Comparison of ENCODE assay signal across 27 cellular contexts in genomic region chr10:131082201-131082850, GRCh38.
"Had no signal": no experiment of that assay in that cellular context is flagged by ENCODE, and none has a peak within 500 bp of the region (broad histone marks: within the 10 kb centered on the region; RNA-seq: fewer than 3 reads in every experiment).

No MANE protein-coding gene starts in this region.

- H3K36me3 ChIP-seq: ascending aorta, cardiac muscle cell, right atrium auricular region, stomach, suprapubic skin, tibial artery had no signal

- H3K27ac ChIP-seq: ascending aorta, cardiac muscle cell, coronary artery, dorsolateral prefrontal cortex, hepatocyte, parathyroid adenoma, right atrium auricular region, stomach, suprapubic skin, tibial artery had no signal

- H2AFZ ChIP-seq: hepatocyte, parathyroid adenoma had no signal

- H3K27ac Mint-ChIP-seq: activated CD8-positive, alpha-beta memory T cell treated with anti-CD3 and anti-CD28 coated beads, Interleukin-2, amount 10 ng/mL, durations not matched to agents 7 days and 5 days; stimulated activated effector memory CD8-positive, alpha-beta T cell treated with anti-CD3 and anti-CD28 coated beads, Interleukin-12 subunit alpha, Interleukin-12 subunit beta, amount 100 ng/mL, for 72 hours had no signal

- H3K4me3 ChIP-seq: ascending aorta, cardiac muscle cell, coronary artery, dorsolateral prefrontal cortex, hepatocyte, right atrium auricular region, stomach, suprapubic skin, tibial artery had no signal

- H3K27me3 Mint-ChIP-seq: activated naive CD8-positive, alpha-beta T cell treated with anti-CD3 and anti-CD28 coated beads, Interleukin-2, amount 10 ng/mL, durations not matched to agents 7 days and 5 days had no signal

- ATAC-seq: activated CD8-positive, alpha-beta memory T cell treated with anti-CD3 and anti-CD28 coated beads, Interleukin-2, amount 10 ng/mL, durations not matched to agents 7 days and 5 days; naive thymus-derived CD8-positive, alpha-beta T cell; stimulated activated effector memory CD8-positive, alpha-beta T cell treated with anti-CD3 and anti-CD28 coated beads, Interleukin-12 subunit alpha, Interleukin-12 subunit beta, amount 100 ng/mL, for 72 hours had no signal

- DNase-seq: activated CD4-positive, CD25-positive, alpha-beta regulatory T cell; activated CD8-positive, alpha-beta memory T cell treated with anti-CD3 and anti-CD28 coated beads, Interleukin-2, amount 10 ng/mL, durations not matched to agents 7 days and 5 days; activated CD8-positive, alpha-beta T cell treated with anti-CD3 and anti-CD28 coated beads, Interleukin-2, amount 10 ng/mL, durations not matched to agents 7 days and 5 days; activated naive CD4-positive, alpha-beta T cell treated with Interleukin-2 at 50 U/mL for 16 hours; activated naive CD8-positive, alpha-beta T cell treated with anti-CD3 and anti-CD28 coated beads, Interleukin-2, amount 10 ng/mL, durations not matched to agents 7 days and 5 days; effector memory CD4-positive, alpha-beta T cell; glutamatergic neuron; islet precursor cell; midbrain; naive thymus-derived CD8-positive, alpha-beta T cell; occipital lobe; stimulated activated CD4-positive, alpha-beta T cell treated with anti-CD3 and anti-CD28 coated beads, Interleukin-12 subunit alpha, Interleukin-12 subunit beta, amount 100 ng/mL, for 4 hours; stimulated activated CD4-positive, alpha-beta T cell treated with anti-CD3 and anti-CD28 coated beads, Interleukin-4, amount 100 ng/mL, for 24 hours; stomach had no signal

- H3K4me1 ChIP-seq: ascending aorta, parathyroid adenoma, right atrium auricular region, stomach, suprapubic skin had no signal

- H3K9ac ChIP-seq: parathyroid adenoma had no signal

- H3K4me2 ChIP-seq: hepatocyte had no signal

- H3K9me3 Mint-ChIP-seq: activated naive CD8-positive, alpha-beta T cell treated with anti-CD3 and anti-CD28 coated beads, Interleukin-2, amount 10 ng/mL, durations not matched to agents 7 days and 5 days; neural crest cell had no signal

- H3K27me3 ChIP-seq: ascending aorta, cardiac muscle cell, hepatocyte, right atrium auricular region, tibial artery had no signal

- H3K4me3 Mint-ChIP-seq: activated CD4-positive, alpha-beta T cell treated with anti-CD3 and anti-CD28 coated beads for 36 hours; activated CD8-positive, alpha-beta memory T cell treated with anti-CD3 and anti-CD28 coated beads, Interleukin-2, amount 10 ng/mL, durations not matched to agents 7 days and 5 days; activated CD8-positive, alpha-beta T cell treated with anti-CD3 and anti-CD28 coated beads, Interleukin-2, amount 10 ng/mL, durations not matched to agents 7 days and 5 days; brain; neural crest cell; stimulated activated effector memory CD8-positive, alpha-beta T cell treated with anti-CD3 and anti-CD28 coated beads, Interleukin-12 subunit alpha, Interleukin-12 subunit beta, amount 100 ng/mL, for 72 hours had no signal

- H3K36me3 Mint-ChIP-seq: activated CD8-positive, alpha-beta memory T cell treated with anti-CD3 and anti-CD28 coated beads, Interleukin-2, amount 10 ng/mL, durations not matched to agents 7 days and 5 days; activated naive CD8-positive, alpha-beta T cell treated with anti-CD3 and anti-CD28 coated beads, Interleukin-2, amount 10 ng/mL, durations not matched to agents 7 days and 5 days; brain; naive thymus-derived CD8-positive, alpha-beta T cell; stimulated activated effector memory CD8-positive, alpha-beta T cell treated with anti-CD3 and anti-CD28 coated beads, Interleukin-12 subunit alpha, Interleukin-12 subunit beta, amount 100 ng/mL, for 72 hours had no signal

- H3K79me2 ChIP-seq: hepatocyte, parathyroid adenoma had no signal

- H3K9me3 ChIP-seq: ascending aorta, right atrium auricular region, suprapubic skin, tibial artery had no signal
